ENCODE assay signal across 16 cellular contexts in the genomic region with DNA sequence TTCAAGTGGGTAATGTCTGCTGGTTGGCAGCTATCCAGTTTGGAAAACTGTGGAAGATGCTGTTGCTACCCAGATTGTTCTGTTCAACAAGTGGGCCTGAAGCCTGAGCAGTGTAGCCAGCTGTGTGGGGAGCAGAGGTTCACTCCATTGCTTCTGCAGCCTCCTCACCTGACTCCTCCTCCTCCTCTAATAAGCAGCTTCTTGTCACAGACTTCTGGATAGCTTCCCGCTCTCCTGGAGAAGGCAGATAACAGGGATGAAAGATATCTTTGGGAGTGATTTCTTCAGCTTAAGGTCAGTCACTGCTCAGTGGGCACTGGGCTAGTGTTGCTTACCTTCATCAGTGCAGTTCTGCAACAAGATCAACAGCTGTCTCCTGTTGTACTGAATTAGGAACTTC. TPM values are rescaled to one million over a fixed set of nuclear protein-coding genes. Genes with fewer than 3 reads are reported as not detected.
DNase-seq lines count a peak whose midpoint lies in the region; ATAC-seq and TF ChIP-seq lines count a peak whose summit lies in the region.
"Had no signal": no experiment of that assay in that cellular context is flagged by ENCODE, and none has a peak within 500 bp of the region (broad histone marks: within the 10 kb centered on the region; RNA-seq: fewer than 3 reads in every experiment).

No MANE protein-coding gene starts in this region.

- intact Hi-C loops in activated CD8-positive, alpha-beta T cell treated with anti-CD3 and anti-CD28 coated beads for 36 hours (cut with micrococcal nuclease): no loop called here
- intact Hi-C loops in activated T-helper 1 cell treated with anti-CD3 and anti-CD28 coated beads, Interleukin-12 subunit alpha, Interleukin-12 subunit beta, Interleukin-2, Interleukin-4 antibody, amounts not matched to agents 30 ng/mL and 10 ng/mL and 1 ng/mL, durations not matched to agents 14 hours and 24 hours and 36 hours (cut with micrococcal nuclease): no loop called here
- intact Hi-C loops in lower lobe of right lung (cut with DNase I): no loop called here

- H3K4me1 Mint-ChIP-seq in activated CD8-positive, alpha-beta T cell treated with anti-CD3 and anti-CD28 coated beads for 36 hours (ENCODE audit: low read depth): peaks cover 35% of the 10 kb centered on the region
- H3K4me1 Mint-ChIP-seq in activated CD8-positive, alpha-beta T cell treated with anti-CD3 and anti-CD28 coated beads, Interleukin-2, amount 10 ng/mL, durations not matched to agents 7 days and 5 days (ENCODE audit: low read depth): peaks cover 38% of the 10 kb centered on the region
- H3K4me1 Mint-ChIP-seq in activated T-helper 1 cell treated with anti-CD3 and anti-CD28 coated beads, Interleukin-12 subunit alpha, Interleukin-12 subunit beta, Interleukin-2, Interleukin-4 antibody, amounts not matched to agents 30 ng/mL and 10 ng/mL and 1 ng/mL, durations not matched to agents 14 hours and 24 hours and 36 hours (ENCODE audit: low read depth): peaks cover 36% of the 10 kb centered on the region
- H3K4me1 Mint-ChIP-seq in nephron progenitor cell: peaks cover 27% of the 10 kb centered on the region

- ATAC-seq in activated CD8-positive, alpha-beta T cell treated with anti-CD3 and anti-CD28 coated beads for 36 hours: no peak
- no peak for ATAC-seq in activated CD8-positive, alpha-beta T cell treated with anti-CD3 and anti-CD28 coated beads, Interleukin-2, amount 10 ng/mL, durations not matched to agents 7 days and 5 days
- no peak for ATAC-seq in lower lobe of right lung
- no peak for ATAC-seq in HG02973 (IDR thresholded peaks at IDR 0.05; ENCODE audit: unreplicated experiment)

- H3K4me1 ChIP-seq in lower lobe of right lung: peaks cover 34% of the 10 kb centered on the region

- peaks cover 46% of the 10 kb centered on the region for H3K36me3 Mint-ChIP-seq in activated CD8-positive, alpha-beta T cell treated with anti-CD3 and anti-CD28 coated beads for 36 hours (ENCODE audit: low read depth)
- H3K36me3 Mint-ChIP-seq in activated CD8-positive, alpha-beta T cell treated with anti-CD3 and anti-CD28 coated beads, Interleukin-2, amount 10 ng/mL, durations not matched to agents 7 days and 5 days (ENCODE audit: low read depth): peaks cover 47% of the 10 kb centered on the region
- H3K36me3 Mint-ChIP-seq in activated T-helper 1 cell treated with anti-CD3 and anti-CD28 coated beads, Interleukin-12 subunit alpha, Interleukin-12 subunit beta, Interleukin-2, Interleukin-4 antibody, amounts not matched to agents 30 ng/mL and 10 ng/mL and 1 ng/mL, durations not matched to agents 14 hours and 24 hours and 36 hours (ENCODE audit: low read depth): peaks cover 41% of the 10 kb centered on the region
- peaks cover 14% of the 10 kb centered on the region for H3K36me3 Mint-ChIP-seq in nephron progenitor cell (ENCODE audit: low read depth)

- H3K27me3 ChIP-seq in lower lobe of right lung (ENCODE audit: low read depth): no peaks in the 10 kb centered on the region

- CTCF ChIA-PET in activated CD8-positive, alpha-beta T cell treated with anti-CD3 and anti-CD28 coated beads for 36 hours (lab: Charles Lee): interaction anchor here (1.1 to 1.4 kb wide), 2 partner anchors 68 to 149 kb away, joined by 3 to 4 read pairs; no protein-coding TSS in a partner anchor
- CTCF ChIA-PET in activated CD8-positive, alpha-beta T cell treated with anti-CD3 and anti-CD28 coated beads, Interleukin-2, amount 10 ng/mL, durations not matched to agents 7 days and 5 days (lab: Charles Lee): no interaction called here

- H3K27ac Mint-ChIP-seq in activated CD8-positive, alpha-beta T cell treated with anti-CD3 and anti-CD28 coated beads for 36 hours: peak overlapping the region; percentile 48
- no peak overlapping the region for H3K27ac Mint-ChIP-seq in activated CD8-positive, alpha-beta T cell treated with anti-CD3 and anti-CD28 coated beads, Interleukin-2, amount 10 ng/mL, durations not matched to agents 7 days and 5 days
- H3K27ac Mint-ChIP-seq in activated T-helper 1 cell treated with anti-CD3 and anti-CD28 coated beads, Interleukin-12 subunit alpha, Interleukin-12 subunit beta, Interleukin-2, Interleukin-4 antibody, amounts not matched to agents 30 ng/mL and 10 ng/mL and 1 ng/mL, durations not matched to agents 14 hours and 24 hours and 36 hours: no peak overlapping the region
- H3K27ac Mint-ChIP-seq in nephron progenitor cell: no peak overlapping the region
- H3K27ac Mint-ChIP-seq: activated CD4-positive, alpha-beta T cell treated with anti-CD3 and anti-CD28 coated beads, Interleukin-2, amount 10 ng/mL, durations not matched to agents 24 days and 14 days; HFFc6 had no signal

- H3K4me3 ChIP-seq in lower lobe of right lung: no peak overlapping the region

- peaks cover 6% of the 10 kb centered on the region for H3K27me3 Mint-ChIP-seq in activated CD8-positive, alpha-beta T cell treated with anti-CD3 and anti-CD28 coated beads for 36 hours
- H3K27me3 Mint-ChIP-seq in activated CD8-positive, alpha-beta T cell treated with anti-CD3 and anti-CD28 coated beads, Interleukin-2, amount 10 ng/mL, durations not matched to agents 7 days and 5 days (ENCODE audit: low read depth): peaks cover 9% of the 10 kb centered on the region
- H3K27me3 Mint-ChIP-seq in activated T-helper 1 cell treated with anti-CD3 and anti-CD28 coated beads, Interleukin-12 subunit alpha, Interleukin-12 subunit beta, Interleukin-2, Interleukin-4 antibody, amounts not matched to agents 30 ng/mL and 10 ng/mL and 1 ng/mL, durations not matched to agents 14 hours and 24 hours and 36 hours (ENCODE audit: insufficient read depth): peaks cover 10% of the 10 kb centered on the region
- H3K27me3 Mint-ChIP-seq in nephron progenitor cell (ENCODE audit: low read depth, poor library complexity): peaks cover 22% of the 10 kb centered on the region

- no peaks in the 10 kb centered on the region for H3K9me3 ChIP-seq in lower lobe of right lung

- peaks cover 59% of the 10 kb centered on the region for H3K36me3 ChIP-seq in lower lobe of right lung

- POLR2A ChIA-PET in activated CD8-positive, alpha-beta T cell treated with anti-CD3 and anti-CD28 coated beads for 36 hours (lab: Charles Lee): interaction anchor here (1.0 to 2.4 kb wide), 4 partner anchors 41 to 287 kb away, joined by 3 to 7 read pairs (median 4); a partner anchor contains a TSS
- POLR2A ChIA-PET in activated CD8-positive, alpha-beta T cell treated with anti-CD3 and anti-CD28 coated beads, Interleukin-2, amount 10 ng/mL, durations not matched to agents 7 days and 5 days (lab: Charles Lee): interaction anchor here (1.6 kb wide), 1 partner anchor 9 kb away, joined by 4 read pairs; no protein-coding TSS in a partner anchor

- H3K9me3 Mint-ChIP-seq in activated CD8-positive, alpha-beta T cell treated with anti-CD3 and anti-CD28 coated beads for 36 hours: no peaks in the 10 kb centered on the region
- no peaks in the 10 kb centered on the region for H3K9me3 Mint-ChIP-seq in activated CD8-positive, alpha-beta T cell treated with anti-CD3 and anti-CD28 coated beads, Interleukin-2, amount 10 ng/mL, durations not matched to agents 7 days and 5 days (ENCODE audit: insufficient read depth)
- H3K9me3 Mint-ChIP-seq in activated T-helper 1 cell treated with anti-CD3 and anti-CD28 coated beads, Interleukin-12 subunit alpha, Interleukin-12 subunit beta, Interleukin-2, Interleukin-4 antibody, amounts not matched to agents 30 ng/mL and 10 ng/mL and 1 ng/mL, durations not matched to agents 14 hours and 24 hours and 36 hours: no peaks in the 10 kb centered on the region
- H3K9me3 Mint-ChIP-seq in nephron progenitor cell: no peaks in the 10 kb centered on the region
- H3K9me3 Mint-ChIP-seq: activated CD4-positive, alpha-beta T cell treated with anti-CD3 and anti-CD28 coated beads, Interleukin-2, amount 10 ng/mL, durations not matched to agents 24 days and 14 days; HFFc6 had no signal

- no peak for TF ChIP-seq CTCF in activated CD8-positive, alpha-beta T cell treated with anti-CD3 and anti-CD28 coated beads for 36 hours (IDR thresholded peaks at IDR 0.05)
- TF ChIP-seq CTCF in nephron progenitor cell (IDR thresholded peaks at IDR 0.05) (no peak), lower lobe of right lung (IDR thresholded peaks at IDR 0.05) (no peak)

- DNase-seq in activated CD8-positive, alpha-beta T cell treated with anti-CD3 and anti-CD28 coated beads for 36 hours: no peak
- DNase-seq in activated CD8-positive, alpha-beta T cell treated with anti-CD3 and anti-CD28 coated beads, Interleukin-2, amount 10 ng/mL, durations not matched to agents 7 days and 5 days: no peak
- DNase-seq in DMS79 treated with DMSO at 0.1 percent for 48 hours (lab: John Stamatoyannopoulos, UW) (peak; percentile 54), nephron progenitor cell (no peak), lower lobe of right lung (no peak)
- DNase-seq in activated T-helper 1 cell treated with anti-CD3 and anti-CD28 coated beads, Interleukin-12 subunit alpha, Interleukin-12 subunit beta, Interleukin-2, Interleukin-4 antibody, amounts not matched to agents 30 ng/mL and 10 ng/mL and 1 ng/mL, durations not matched to agents 14 hours and 24 hours and 36 hours (ENCODE audit: low spot score): no peak
- no peak for DNase-seq in stimulated activated CD4-positive, alpha-beta T cell treated with anti-CD3 and anti-CD28 coated beads, Interleukin-2, amount 100 ng/mL, for 24 hours
- DNase-seq: activated CD4-positive, alpha-beta T cell treated with anti-CD3 and anti-CD28 coated beads, Interleukin-2, amount 10 ng/mL, durations not matched to agents 24 days and 14 days; COR-L47; effector CD8-positive, alpha-beta T cell; GDM1; head of caudate nucleus; HFFc6; NCI-H1436; stimulated activated CD4-positive, alpha-beta T cell treated with anti-CD3 and anti-CD28 coated beads, Interleukin-4, amount 100 ng/mL, for 1 hour had no signal

- peak overlapping the region; percentile 98 for H3K4me3 Mint-ChIP-seq in activated CD8-positive, alpha-beta T cell treated with anti-CD3 and anti-CD28 coated beads for 36 hours
- H3K4me3 Mint-ChIP-seq in activated CD8-positive, alpha-beta T cell treated with anti-CD3 and anti-CD28 coated beads, Interleukin-2, amount 10 ng/mL, durations not matched to agents 7 days and 5 days: no peak overlapping the region
- H3K4me3 Mint-ChIP-seq in activated T-helper 1 cell treated with anti-CD3 and anti-CD28 coated beads, Interleukin-12 subunit alpha, Interleukin-12 subunit beta, Interleukin-2, Interleukin-4 antibody, amounts not matched to agents 30 ng/mL and 10 ng/mL and 1 ng/mL, durations not matched to agents 14 hours and 24 hours and 36 hours: peak overlapping the region; percentile 98
- H3K4me3 Mint-ChIP-seq in nephron progenitor cell: peak overlapping the region; percentile 99

- H3K27ac ChIP-seq in lower lobe of right lung: no peak overlapping the region

RNA-seq across cellular contexts. Expression of a gene that starts 2.0 kb away (rescaled TPM):
- 10 to 100 TPM; 44.3 to 51.1 TPM for total RNA-seq in activated CD8-positive, alpha-beta T cell treated with anti-CD3 and anti-CD28 coated beads for 36 hours
- total RNA-seq in activated CD8-positive, alpha-beta T cell treated with anti-CD3 and anti-CD28 coated beads, Interleukin-2, amount 10 ng/mL, durations not matched to agents 7 days and 5 days: 10 to 100 TPM; 63.3 to 64.0 TPM
- 83.3 and 85.0 TPM in 2 replicates for total RNA-seq in activated T-helper 1 cell treated with anti-CD3 and anti-CD28 coated beads, Interleukin-12 subunit alpha, Interleukin-12 subunit beta, Interleukin-2, Interleukin-4 antibody, amounts not matched to agents 30 ng/mL and 10 ng/mL and 1 ng/mL, durations not matched to agents 14 hours and 24 hours and 36 hours
- total RNA-seq in lower lobe of right lung: 39.5 TPM

RNA-seq across cellular contexts. Expression of a gene that starts 45.0 kb away (rescaled TPM):
- total RNA-seq in activated CD8-positive, alpha-beta T cell treated with anti-CD3 and anti-CD28 coated beads for 36 hours: 100 to 1,000 TPM; 155 to 159 TPM
- total RNA-seq in activated CD8-positive, alpha-beta T cell treated with anti-CD3 and anti-CD28 coated beads, Interleukin-2, amount 10 ng/mL, durations not matched to agents 7 days and 5 days: 100 to 1,000 TPM; 192 to 204 TPM
- 170 and 181 TPM in 2 replicates for total RNA-seq in activated T-helper 1 cell treated with anti-CD3 and anti-CD28 coated beads, Interleukin-12 subunit alpha, Interleukin-12 subunit beta, Interleukin-2, Interleukin-4 antibody, amounts not matched to agents 30 ng/mL and 10 ng/mL and 1 ng/mL, durations not matched to agents 14 hours and 24 hours and 36 hours
- 175 TPM for total RNA-seq in lower lobe of right lung

RNA-seq across cellular contexts. Expression of a gene that starts 50.2 kb away (rescaled TPM):
- total RNA-seq in activated CD8-positive, alpha-beta T cell treated with anti-CD3 and anti-CD28 coated beads for 36 hours: 10 to 100 TPM; 34.4 to 35.5 TPM
- 10 to 100 TPM; 28.6 to 30.6 TPM for total RNA-seq in activated CD8-positive, alpha-beta T cell treated with anti-CD3 and anti-CD28 coated beads, Interleukin-2, amount 10 ng/mL, durations not matched to agents 7 days and 5 days
- 27.8 and 29.8 TPM in 2 replicates for total RNA-seq in activated T-helper 1 cell treated with anti-CD3 and anti-CD28 coated beads, Interleukin-12 subunit alpha, Interleukin-12 subunit beta, Interleukin-2, Interleukin-4 antibody, amounts not matched to agents 30 ng/mL and 10 ng/mL and 1 ng/mL, durations not matched to agents 14 hours and 24 hours and 36 hours
- total RNA-seq in lower lobe of right lung: 24.1 TPM
